1 cellular context compared by ENCODE assay signal in genomic region chr21:28745131-28746055, GRCh38.
TF ChIP-seq lines count a peak whose summit lies in the region.

No MANE protein-coding gene starts in this region.

TF ChIP-seq in SK-N-SH treated with all-trans-retinoic acid at 6 μM for 48 hours, 23 proteins besides CTCF, POLR2A, EP300 and RAD21 (continued from another document):
- TF ChIP-seq POU6F1 (CRISPR knock-in tag; IDR thresholded peaks at IDR 0.05; ENCODE audit: borderline replicate concordance, low read depth): no peak
- no peak for TF ChIP-seq ZNF8 (CRISPR knock-in tag; IDR thresholded peaks at IDR 0.05)
- no peak for TF ChIP-seq ESRRG (CRISPR knock-in tag; IDR thresholded peaks at IDR 0.05)
- no peak for TF ChIP-seq PPARA (CRISPR knock-in tag; IDR thresholded peaks at IDR 0.05; ENCODE audit: borderline replicate concordance)
- no peak for TF ChIP-seq TOX (CRISPR knock-in tag; IDR thresholded peaks at IDR 0.05; ENCODE audit: borderline replicate concordance)
- TF ChIP-seq ARNTL (CRISPR knock-in tag; IDR thresholded peaks at IDR 0.05; ENCODE audit: borderline replicate concordance, low read depth): no peak
- no peak for TF ChIP-seq ISL1 (CRISPR knock-in tag; IDR thresholded peaks at IDR 0.05)
- TF ChIP-seq ZC3H10 (CRISPR knock-in tag; IDR thresholded peaks at IDR 0.05): no peak
- no peak for TF ChIP-seq ZNF565 (CRISPR knock-in tag; conservative IDR thresholded peaks at IDR 0.05; ENCODE audit: low read depth)
- no peak for TF ChIP-seq CSDC2 (CRISPR knock-in tag; IDR thresholded peaks at IDR 0.05)
- no peak for TF ChIP-seq GLIS3 (CRISPR knock-in tag; IDR thresholded peaks at IDR 0.05)
